Comparison of ENCODE assay signal across 5 cellular contexts in the genomic region with DNA sequence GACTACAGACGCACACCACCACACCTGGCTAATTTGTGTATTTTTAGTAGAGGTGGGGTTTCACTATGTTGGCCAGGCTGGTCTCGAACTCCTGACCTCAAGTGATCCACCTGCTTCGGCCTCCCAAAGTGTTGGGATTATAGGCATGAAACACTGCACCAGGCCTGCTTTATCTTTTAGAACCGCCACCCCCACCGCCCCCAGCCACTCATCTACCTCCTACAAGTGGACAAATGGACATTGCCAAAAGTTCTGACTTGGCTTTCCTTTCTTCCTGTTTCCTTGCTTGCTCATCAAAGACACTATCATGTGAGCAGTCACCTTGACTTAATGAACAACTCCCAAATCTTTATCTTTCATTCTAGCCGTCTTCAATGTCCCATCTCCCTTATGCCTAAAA.
DNase-seq lines count a peak whose midpoint lies in the region; ATAC-seq and TF ChIP-seq lines count a peak whose summit lies in the region.
"Not testable (repeated sequence)": the region's sequence is repeated elsewhere in the genome, so short reads cannot be mapped to it uniquely, and the experiment has no call there.

No MANE protein-coding gene starts in this region.

- H3K79me2 ChIP-seq in KMS-11 (ENCODE audit: insufficient read depth, low read depth) = peaks cover 96% of the 10 kb centered on the region

- TF ChIP-seq CTCF in KMS-11 (conservative IDR thresholded peaks at IDR 0.05; ENCODE audit: low read depth, low read length) = not testable (repeated sequence)

- peak overlapping the region; percentile 39 for H3K27ac Mint-ChIP-seq in T-helper 17 cell
- peak overlapping the region; percentile 31 for H3K27ac Mint-ChIP-seq in activated T-cell treated with anti-CD3 and anti-CD28 coated beads, Interleukin-2, amount 50 U/mL, for 72 hours
- peak overlapping the region; percentile 66 for H3K27ac Mint-ChIP-seq in activated T-helper 2 cell treated with anti-CD3 and anti-CD28 coated beads, Interferon-gamma antibody, Interleukin-2, Interleukin-4, amounts not matched to agents 10 μg/mL and 5 μg/mL and 100 μg/mL, durations not matched to agents 14 hours and 24 hours and 36 hours
- peak overlapping the region; percentile 32 for H3K27ac Mint-ChIP-seq in central memory CD8-positive, alpha-beta T cell (ENCODE audit: low read depth)

- intact Hi-C loops in activated T-helper 2 cell treated with anti-CD3 and anti-CD28 coated beads, Interferon-gamma antibody, Interleukin-2, Interleukin-4, amounts not matched to agents 10 μg/mL and 5 μg/mL and 100 μg/mL, durations not matched to agents 14 hours and 24 hours and 36 hours (cut with micrococcal nuclease) = not testable (repeated sequence)

- H3K36me3 ChIP-seq in KMS-11 (ENCODE audit: insufficient read depth) = peaks cover 18% of the 10 kb centered on the region; the same call in 1 of the 2 replicates

- ATAC-seq in T-helper 17 cell; activated T-cell treated with anti-CD3 and anti-CD28 coated beads, Interleukin-2, amount 50 U/mL, for 72 hours (replicated peaks in 1 of 2); central memory CD8-positive, alpha-beta T cell (replicated peaks; ENCODE audit: extremely low read depth, poor library complexity, severe bottlenecking): not testable (repeated sequence)

- not testable (repeated sequence) for H3K27me3 ChIP-seq in KMS-11 (ENCODE audit: insufficient read depth, low read depth)

- H3K27me3 Mint-ChIP-seq in T-helper 17 cell; activated T-cell treated with anti-CD3 and anti-CD28 coated beads, Interleukin-2, amount 50 U/mL, for 72 hours (ENCODE audit: low read depth); activated T-helper 2 cell treated with anti-CD3 and anti-CD28 coated beads, Interferon-gamma antibody, Interleukin-2, Interleukin-4, amounts not matched to agents 10 μg/mL and 5 μg/mL and 100 μg/mL, durations not matched to agents 14 hours and 24 hours and 36 hours (ENCODE audit: low read depth); central memory CD8-positive, alpha-beta T cell: not testable (repeated sequence)

- peak overlapping the region; percentile 25; the same call in 1 of the 2 replicates for H3K27ac ChIP-seq in KMS-11

- H2AFZ ChIP-seq in KMS-11 (ENCODE audit: low read depth) = not testable (repeated sequence)

- H3K36me3 Mint-ChIP-seq in T-helper 17 cell (ENCODE audit: low read depth); central memory CD8-positive, alpha-beta T cell (ENCODE audit: insufficient read depth): not testable (repeated sequence)
- peaks cover 10 to 26% of the 10 kb centered on the region in 2 donors for H3K36me3 Mint-ChIP-seq in activated T-cell treated with anti-CD3 and anti-CD28 coated beads, Interleukin-2, amount 50 U/mL, for 72 hours (ENCODE audit: insufficient read depth in 2 of 2)
- peaks cover 67% of the 10 kb centered on the region for H3K36me3 Mint-ChIP-seq in activated T-helper 2 cell treated with anti-CD3 and anti-CD28 coated beads, Interferon-gamma antibody, Interleukin-2, Interleukin-4, amounts not matched to agents 10 μg/mL and 5 μg/mL and 100 μg/mL, durations not matched to agents 14 hours and 24 hours and 36 hours (ENCODE audit: low read depth)

- not testable (repeated sequence) for DNase-seq in T-helper 17 cell; activated T-cell treated with anti-CD3 and anti-CD28 coated beads, Interleukin-2, amount 50 U/mL, for 72 hours; activated T-helper 2 cell treated with anti-CD3 and anti-CD28 coated beads, Interferon-gamma antibody, Interleukin-2, Interleukin-4, amounts not matched to agents 10 μg/mL and 5 μg/mL and 100 μg/mL, durations not matched to agents 14 hours and 24 hours and 36 hours (ENCODE audit: low spot score); central memory CD8-positive, alpha-beta T cell (ENCODE audit: low spot score in 2 of 2)

- H3K4me1 Mint-ChIP-seq in T-helper 17 cell = peaks cover 41% of the 10 kb centered on the region
- H3K4me1 Mint-ChIP-seq in activated T-cell treated with anti-CD3 and anti-CD28 coated beads, Interleukin-2, amount 50 U/mL, for 72 hours (ENCODE audit: low read depth) = peaks cover 51% of the 10 kb centered on the region
- H3K4me1 Mint-ChIP-seq in activated T-helper 2 cell treated with anti-CD3 and anti-CD28 coated beads, Interferon-gamma antibody, Interleukin-2, Interleukin-4, amounts not matched to agents 10 μg/mL and 5 μg/mL and 100 μg/mL, durations not matched to agents 14 hours and 24 hours and 36 hours (ENCODE audit: low read depth) = peaks cover 60% of the 10 kb centered on the region
- not testable (repeated sequence) for H3K4me1 Mint-ChIP-seq in central memory CD8-positive, alpha-beta T cell

- H3K4me1 ChIP-seq in KMS-11 (ENCODE audit: low read depth, poor library complexity, severe bottlenecking) = peaks cover 88% of the 10 kb centered on the region

- not testable (repeated sequence) for H3K4me3 ChIP-seq in KMS-11 (IDR thresholded peaks at IDR 0.05; ENCODE audit: insufficient read depth, low read depth, low read length)

- not testable (repeated sequence) for H3K4me3 Mint-ChIP-seq in T-helper 17 cell; activated T-helper 2 cell treated with anti-CD3 and anti-CD28 coated beads, Interferon-gamma antibody, Interleukin-2, Interleukin-4, amounts not matched to agents 10 μg/mL and 5 μg/mL and 100 μg/mL, durations not matched to agents 14 hours and 24 hours and 36 hours (ENCODE audit: low read depth); central memory CD8-positive, alpha-beta T cell
- peak overlapping the region in 1 of 2 donors; percentile 45 for H3K4me3 Mint-ChIP-seq in activated T-cell treated with anti-CD3 and anti-CD28 coated beads, Interleukin-2, amount 50 U/mL, for 72 hours

- H3K9ac ChIP-seq in KMS-11 = not testable (repeated sequence)

- peak overlapping the region; percentile 31; the same call in 1 of the 2 replicates for H3K4me2 ChIP-seq in KMS-11

- H4K20me1 ChIP-seq in KMS-11 (ENCODE audit: insufficient read depth) = peaks cover 22% of the 10 kb centered on the region

- H3K9me3 Mint-ChIP-seq in activated T-cell treated with anti-CD3 and anti-CD28 coated beads, Interleukin-2, amount 50 U/mL, for 72 hours; activated T-helper 2 cell treated with anti-CD3 and anti-CD28 coated beads, Interferon-gamma antibody, Interleukin-2, Interleukin-4, amounts not matched to agents 10 μg/mL and 5 μg/mL and 100 μg/mL, durations not matched to agents 14 hours and 24 hours and 36 hours; central memory CD8-positive, alpha-beta T cell: not testable (repeated sequence)

- H3K9me3 ChIP-seq in T-helper 17 cell (ENCODE audit: control insufficient read depth, low read length, poor library complexity, severe bottlenecking) = not testable (repeated sequence)
